In genomic region chr3:129913618-129914017, GRCh38 we compare ENCODE assay signal across 14 cellular contexts.
DNase-seq lines count a peak whose midpoint lies in the region; ATAC-seq lines count a peak whose summit lies in the region.
"Had no signal": no experiment of that assay in that cellular context is flagged by ENCODE, and none has a peak within 500 bp of the region (broad histone marks: within the 10 kb centered on the region; RNA-seq: fewer than 3 reads in every experiment).

No MANE protein-coding gene starts in this region.

- H3K9me3 Mint-ChIP-seq in effector memory CD8-positive, alpha-beta T cell, result peaks cover 4 to 14% of the 10 kb centered on the region in 2 donors

- no peaks in the 10 kb centered on the region for H3K4me1 Mint-ChIP-seq in effector memory CD8-positive, alpha-beta T cell (ENCODE audit: low read depth in 2 of 2)
- H3K4me1 Mint-ChIP-seq: CD4-positive, alpha-beta memory T cell had no signal

- H3K4me3 Mint-ChIP-seq in effector memory CD8-positive, alpha-beta T cell, result no peak overlapping the region
- H3K4me3 Mint-ChIP-seq: CD4-positive, alpha-beta memory T cell; HFFc6 had no signal

- no peak for ATAC-seq in effector memory CD8-positive, alpha-beta T cell (replicated peaks)

- no peaks in the 10 kb centered on the region for H3K27me3 Mint-ChIP-seq in effector memory CD8-positive, alpha-beta T cell

- no peak overlapping the region for H3K27ac Mint-ChIP-seq in effector memory CD8-positive, alpha-beta T cell
- H3K27ac Mint-ChIP-seq: CD4-positive, alpha-beta memory T cell; HFFc6 had no signal

- H3K36me3 Mint-ChIP-seq in effector memory CD8-positive, alpha-beta T cell (ENCODE audit: insufficient read depth), result no peaks in the 10 kb centered on the region

- peak; percentile 55 for DNase-seq in Ammon's horn (ENCODE audit: low spot score)
- peak; percentile 80 for DNase-seq in DMS 273 (lab: John Stamatoyannopoulos, UW; ENCODE audit: unreplicated experiment)
- peak; percentile 36 for DNase-seq in islet precursor cell
- DNase-seq in NCI-H526 treated with DMSO at 0.1 percent for 48 hours (lab: John Stamatoyannopoulos, UW), result no peak
- no peak for DNase-seq in SKM-1 treated with dmso at 0.1 percent for 144 hours (lab: John Stamatoyannopoulos, UW; ENCODE audit: unreplicated experiment)
- no peak for DNase-seq in effector memory CD8-positive, alpha-beta T cell
- DNase-seq: BE2C; CD4-positive, alpha-beta memory T cell; COR-L47; DMS53; DMS79 treated with DMSO at 0.1 percent for 48 hours; GF-D8; GOT3; HFFc6 had no signal

Comparison
In these comparisons a context has a peak if more than half of its experiments do, and no peak if none do; other contexts are left out.
1. DNase-seq: peak in Ammon's horn (single experiment), DMS 273 (single experiment) and islet precursor cell (single experiment); none in NCI-H526 treated with DMSO at 0.1 percent for 48 hours (single experiment), SKM-1 treated with dmso at 0.1 percent for 144 hours (single experiment) and effector memory CD8-positive, alpha-beta T cell (0 of 3).